In the genomic region with DNA sequence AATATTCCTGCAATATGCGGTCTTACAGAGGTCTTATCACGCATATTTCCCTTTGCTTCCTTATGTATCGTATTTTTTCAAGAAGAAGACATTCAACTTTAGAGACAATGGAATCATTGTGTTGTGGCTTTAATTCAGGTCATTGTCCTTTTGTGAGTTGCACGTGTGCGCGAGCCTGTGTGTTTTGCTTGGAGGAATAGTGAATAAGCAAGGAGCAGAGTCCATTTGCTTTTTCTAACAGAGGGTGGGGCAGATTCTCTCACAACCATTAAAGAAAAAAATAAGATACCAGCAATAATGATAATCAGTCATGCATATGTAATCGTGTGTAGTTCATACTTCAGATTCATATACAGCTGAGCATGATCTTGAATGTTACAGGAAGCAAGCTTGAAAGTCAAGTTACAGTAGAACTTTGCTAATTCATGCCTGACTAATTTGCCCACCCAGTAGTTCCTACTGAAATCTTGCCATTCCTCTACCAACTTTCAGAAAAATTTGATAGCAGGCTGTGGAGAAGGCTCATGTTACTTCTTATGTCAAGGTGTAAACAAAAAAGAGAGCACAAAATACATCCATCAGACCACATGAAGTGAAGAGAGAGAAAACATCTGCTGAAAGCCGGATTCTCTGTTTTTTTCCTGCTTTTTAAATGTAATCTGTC, we compare ENCODE assay signal across 16 cellular contexts.
DNase-seq lines count a peak whose midpoint lies in the region; ATAC-seq and TF ChIP-seq lines count a peak whose summit lies in the region.
"Had no signal": no experiment of that assay in that cellular context is flagged by ENCODE, and none has a peak within 500 bp of the region (broad histone marks: within the 10 kb centered on the region; RNA-seq: fewer than 3 reads in every experiment).

No MANE protein-coding gene starts in this region.

- intact Hi-C loops in activated CD4-positive, alpha-beta T cell treated with anti-CD3 and anti-CD28 coated beads for 36 hours (cut with DNase I, micrococcal nuclease): no loop called here

- CTCF ChIA-PET in activated CD4-positive, alpha-beta T cell treated with anti-CD3 and anti-CD28 coated beads for 36 hours (lab: Charles Lee): interaction anchor here (1.0 to 1.5 kb wide), 2 partner anchors 15 to 476 kb away, joined by 3 to 4 read pairs; no protein-coding TSS in a partner anchor

- in situ Hi-C loops in SK-MEL-5 (cut with HindIII; ENCODE audit: low pct_unique_long_range_greater_than_20kb, low sequenced_read_pairs): no loop called here

- TF ChIP-seq CTCF in liver (IDR thresholded peaks at IDR 0.05; ENCODE audit: low read depth, low read length, missing input control): no peak
- no peak for TF ChIP-seq CTCF in suprapubic skin (IDR thresholded peaks at IDR 0.05)

- no peaks in the 10 kb centered on the region for H3K27me3 ChIP-seq in liver (ENCODE audit: control insufficient read depth in 4 of 4, insufficient read depth in 4 of 4, low read length in 3 of 4)
- no peaks in the 10 kb centered on the region for H3K27me3 ChIP-seq in suprapubic skin

- no peaks in the 10 kb centered on the region for H3K9me3 Mint-ChIP-seq in activated CD4-positive, alpha-beta T cell treated with anti-CD3 and anti-CD28 coated beads for 36 hours (ENCODE audit: low read depth)

- DNase-seq in DMS53 (lab: John Stamatoyannopoulos, UW) (peak; percentile 28), DMS53 treated with DMSO at 0.1 percent for 48 hours (lab: John Stamatoyannopoulos, UW; ENCODE audit: unreplicated experiment) (no peak), SK-MEL-5 (ENCODE audit: low read depth, low spot score) (peak; percentile 78), suprapubic skin (ENCODE audit: low spot score in 2 of 2) (no peak), caudate nucleus (lab: John Stamatoyannopoulos, UW) (no peak), NCI-H1092 (lab: John Stamatoyannopoulos, UW) (no peak)
- no peak for DNase-seq in activated CD4-positive, alpha-beta T cell treated with anti-CD3 and anti-CD28 coated beads for 36 hours
- DNase-seq: 8988T; activated CD4-positive, alpha-beta T cell treated with anti-CD3 and anti-CD28 coated beads for 4 hours; cerebellar nuclear complex; DMS79; naive thymus-derived CD4-positive, alpha-beta T cell; NCI-H2029 treated with DMSO at 0.1 percent for 48 hours; SHP77; stimulated activated CD4-positive, alpha-beta T cell treated with anti-CD3 and anti-CD28 coated beads, Interleukin-4, amount 100 ng/mL, for 1 hour had no signal

- TF ChIP-seq POLR2A in suprapubic skin (IDR thresholded peaks at IDR 0.05): no peak

- no peaks in the 10 kb centered on the region for H3K4me1 Mint-ChIP-seq in activated CD4-positive, alpha-beta T cell treated with anti-CD3 and anti-CD28 coated beads for 36 hours

- H3K27ac Mint-ChIP-seq in activated CD4-positive, alpha-beta T cell treated with anti-CD3 and anti-CD28 coated beads for 36 hours: no peak overlapping the region
- H3K27ac Mint-ChIP-seq: naive thymus-derived CD4-positive, alpha-beta T cell had no signal

- H3K9ac ChIP-seq in liver (ENCODE audit: low read depth in 1 of 2, low read length in 2 of 2): peak overlapping the region; percentile 31 to 67

- H3K27ac ChIP-seq in liver (ENCODE audit: low read depth in 1 of 2, low read length in 2 of 2) (peak overlapping the region; percentile 2 to 12), suprapubic skin (peak overlapping the region; percentile 51), caudate nucleus (ENCODE audit: low read depth, low read length) (no peak overlapping the region)

- POLR2A ChIA-PET in activated CD4-positive, alpha-beta T cell treated with anti-CD3 and anti-CD28 coated beads for 36 hours (lab: Charles Lee): no interaction called here

- no peaks in the 10 kb centered on the region for H3K9me3 ChIP-seq in liver (ENCODE audit: control insufficient read depth in 4 of 4, low read length in 3 of 4)
- no peaks in the 10 kb centered on the region for H3K9me3 ChIP-seq in suprapubic skin

- WGBS in liver: 40% methylated on average over 8 of the region's 8 CpGs
- 69% methylated on average over 8 of the region's 8 CpGs for WGBS in suprapubic skin

- TF ChIP-seq RAD21 in liver (IDR thresholded peaks at IDR 0.05): peak; percentile 13 to 35

- peaks cover 11 to 41% (median 39%) of the 10 kb centered on the region in 4 donors for H3K4me1 ChIP-seq in liver (ENCODE audit: control insufficient read depth in 4 of 4, insufficient read depth in 4 of 4, low read length in 3 of 4)
- peaks cover 27% of the 10 kb centered on the region for H3K4me1 ChIP-seq in suprapubic skin

- H3K4me3 ChIP-seq in liver (ENCODE audit: low read depth in 1 of 3, low read length in 3 of 3) (no peak overlapping the region), suprapubic skin (no peak overlapping the region)

- H3K27me3 Mint-ChIP-seq in activated CD4-positive, alpha-beta T cell treated with anti-CD3 and anti-CD28 coated beads for 36 hours: peaks cover 4% of the 10 kb centered on the region

- H3K4me3 Mint-ChIP-seq in activated CD4-positive, alpha-beta T cell treated with anti-CD3 and anti-CD28 coated beads for 36 hours: no peak overlapping the region
- H3K4me3 Mint-ChIP-seq: naive thymus-derived CD4-positive, alpha-beta T cell had no signal

- H3K36me3 ChIP-seq in liver (ENCODE audit: control insufficient read depth in 4 of 4, insufficient read depth in 3 of 4, low read depth in 1 of 4, low read length in 3 of 4) (no peaks in the 10 kb centered on the region), suprapubic skin (no peaks in the 10 kb centered on the region)

- no peaks in the 10 kb centered on the region for H3K36me3 Mint-ChIP-seq in activated CD4-positive, alpha-beta T cell treated with anti-CD3 and anti-CD28 coated beads for 36 hours (ENCODE audit: low read depth)
- H3K36me3 Mint-ChIP-seq: naive thymus-derived CD4-positive, alpha-beta T cell had no signal

- no peak for ATAC-seq in activated CD4-positive, alpha-beta T cell treated with anti-CD3 and anti-CD28 coated beads for 36 hours
- ATAC-seq: naive thymus-derived CD4-positive, alpha-beta T cell had no signal

- no peak for TF ChIP-seq EP300 in suprapubic skin (IDR thresholded peaks at IDR 0.05)

TF ChIP-seq in liver, 16 proteins besides CTCF, POLR2A, EP300 and RAD21 (continues in another document):
- TF ChIP-seq FOXA1 (IDR thresholded peaks at IDR 0.05) (no peak), NR2F2 (IDR thresholded peaks at IDR 0.05) (no peak), JUND (IDR thresholded peaks at IDR 0.05) (peak in 1 of 2 donors; percentile 49), HNF4A (conservative IDR thresholded peaks at IDR 0.05) (peak; percentile 81 to 88), EGR1 (IDR thresholded peaks at IDR 0.05; ENCODE audit: low read depth in 2 of 2) (no peak), YY1 (IDR thresholded peaks at IDR 0.05) (peak; percentile 54), FOXA2 (IDR thresholded peaks at IDR 0.05) (peak; percentile 23), HNF4G (IDR thresholded peaks at IDR 0.05) (peak; percentile 64), ATF3 (IDR thresholded peaks at IDR 0.05) (no peak), TAF1 (conservative IDR thresholded peaks at IDR 0.05) (no peak), GABPA (IDR thresholded peaks at IDR 0.05 in 1 of 2, conservative IDR thresholded peaks at IDR 0.05 in 1 of 2) (no peak), SP1 (IDR thresholded peaks at IDR 0.05) (peak; percentile 63)
- TF ChIP-seq, protein P1, sequence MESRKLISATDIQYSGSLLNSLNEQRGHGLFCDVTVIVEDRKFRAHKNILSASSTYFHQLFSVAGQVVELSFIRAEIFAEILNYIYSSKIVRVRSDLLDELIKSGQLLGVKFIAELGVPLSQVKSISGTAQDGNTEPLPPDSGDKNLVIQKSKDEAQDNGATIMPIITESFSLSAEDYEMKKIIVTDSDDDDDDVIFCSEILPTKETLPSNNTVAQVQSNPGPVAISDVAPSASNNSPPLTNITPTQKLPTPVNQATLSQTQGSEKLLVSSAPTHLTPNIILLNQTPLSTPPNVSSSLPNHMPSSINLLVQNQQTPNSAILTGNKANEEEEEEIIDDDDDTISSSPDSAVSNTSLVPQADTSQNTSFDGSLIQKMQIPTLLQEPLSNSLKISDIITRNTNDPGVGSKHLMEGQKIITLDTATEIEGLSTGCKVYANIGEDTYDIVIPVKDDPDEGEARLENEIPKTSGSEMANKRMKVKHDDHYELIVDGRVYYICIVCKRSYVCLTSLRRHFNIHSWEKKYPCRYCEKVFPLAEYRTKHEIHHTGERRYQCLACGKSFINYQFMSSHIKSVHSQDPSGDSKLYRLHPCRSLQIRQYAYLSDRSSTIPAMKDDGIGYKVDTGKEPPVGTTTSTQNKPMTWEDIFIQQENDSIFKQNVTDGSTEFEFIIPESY (IDR thresholded peaks at IDR 0.05): no peak
- TF ChIP-seq, protein P2, sequence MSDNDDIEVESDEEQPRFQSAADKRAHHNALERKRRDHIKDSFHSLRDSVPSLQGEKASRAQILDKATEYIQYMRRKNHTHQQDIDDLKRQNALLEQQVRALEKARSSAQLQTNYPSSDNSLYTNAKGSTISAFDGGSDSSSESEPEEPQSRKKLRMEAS (IDR thresholded peaks at IDR 0.05): peak; percentile 20
- TF ChIP-seq, protein P3, sequence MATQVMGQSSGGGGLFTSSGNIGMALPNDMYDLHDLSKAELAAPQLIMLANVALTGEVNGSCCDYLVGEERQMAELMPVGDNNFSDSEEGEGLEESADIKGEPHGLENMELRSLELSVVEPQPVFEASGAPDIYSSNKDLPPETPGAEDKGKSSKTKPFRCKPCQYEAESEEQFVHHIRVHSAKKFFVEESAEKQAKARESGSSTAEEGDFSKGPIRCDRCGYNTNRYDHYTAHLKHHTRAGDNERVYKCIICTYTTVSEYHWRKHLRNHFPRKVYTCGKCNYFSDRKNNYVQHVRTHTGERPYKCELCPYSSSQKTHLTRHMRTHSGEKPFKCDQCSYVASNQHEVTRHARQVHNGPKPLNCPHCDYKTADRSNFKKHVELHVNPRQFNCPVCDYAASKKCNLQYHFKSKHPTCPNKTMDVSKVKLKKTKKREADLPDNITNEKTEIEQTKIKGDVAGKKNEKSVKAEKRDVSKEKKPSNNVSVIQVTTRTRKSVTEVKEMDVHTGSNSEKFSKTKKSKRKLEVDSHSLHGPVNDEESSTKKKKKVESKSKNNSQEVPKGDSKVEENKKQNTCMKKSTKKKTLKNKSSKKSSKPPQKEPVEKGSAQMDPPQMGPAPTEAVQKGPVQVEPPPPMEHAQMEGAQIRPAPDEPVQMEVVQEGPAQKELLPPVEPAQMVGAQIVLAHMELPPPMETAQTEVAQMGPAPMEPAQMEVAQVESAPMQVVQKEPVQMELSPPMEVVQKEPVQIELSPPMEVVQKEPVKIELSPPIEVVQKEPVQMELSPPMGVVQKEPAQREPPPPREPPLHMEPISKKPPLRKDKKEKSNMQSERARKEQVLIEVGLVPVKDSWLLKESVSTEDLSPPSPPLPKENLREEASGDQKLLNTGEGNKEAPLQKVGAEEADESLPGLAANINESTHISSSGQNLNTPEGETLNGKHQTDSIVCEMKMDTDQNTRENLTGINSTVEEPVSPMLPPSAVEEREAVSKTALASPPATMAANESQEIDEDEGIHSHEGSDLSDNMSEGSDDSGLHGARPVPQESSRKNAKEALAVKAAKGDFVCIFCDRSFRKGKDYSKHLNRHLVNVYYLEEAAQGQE (IDR thresholded peaks at IDR 0.05): no peak

Comparison
In these comparisons a context has a peak if more than half of its experiments do, and no peak if none do; other contexts are left out.
1. DNase-seq: peak in DMS53 (single experiment) and SK-MEL-5 (single experiment); none in DMS53 treated with DMSO at 0.1 percent for 48 hours (single experiment), suprapubic skin (0 of 2), caudate nucleus (0 of 61), NCI-H1092 (single experiment) and activated CD4-positive, alpha-beta T cell treated with anti-CD3 and anti-CD28 coated beads for 36 hours (single experiment).